ENCODE assay signal across 21 cellular contexts in the genomic region with DNA sequence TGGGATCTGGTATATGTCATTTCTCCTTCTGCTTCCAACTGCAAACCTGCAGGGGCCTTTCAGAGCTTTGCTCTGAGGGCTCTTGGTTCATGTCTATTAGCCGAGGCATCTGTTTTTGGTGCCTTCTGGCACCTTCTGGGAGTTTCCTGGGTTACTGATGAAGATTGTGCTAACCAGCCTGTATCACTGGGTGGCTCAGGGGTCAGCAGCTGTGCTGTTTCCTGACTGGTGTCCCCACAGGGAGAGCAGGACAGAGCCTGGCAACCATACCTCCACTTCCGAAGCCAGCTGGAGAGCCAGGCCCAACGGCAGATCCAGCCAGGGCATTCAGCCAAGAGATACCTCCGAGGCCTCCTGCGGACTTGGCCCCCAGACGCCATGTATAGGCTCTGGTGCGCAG. TPM values are rescaled to one million over a fixed set of nuclear protein-coding genes. Genes with fewer than 3 reads are reported as not detected.
"Had no signal": no experiment of that assay in that cellular context is flagged by ENCODE, and none has a peak within 500 bp of the region (broad histone marks: within the 10 kb centered on the region; RNA-seq: fewer than 3 reads in every experiment).

No MANE protein-coding gene starts in this region.

- ATAC-seq: activated CD8-positive, alpha-beta T cell treated with anti-CD3 and anti-CD28 coated beads for 36 hours; activated naive CD4-positive, alpha-beta T cell treated with anti-CD3 and anti-CD28 coated beads, Interleukin-2, amount 50 U/mL, for 72 hours; activated T-cell treated with anti-CD3 and anti-CD28 coated beads, Interleukin-2, amount 50 U/mL, for 4 hours; foreskin keratinocyte; pancreas had no signal

- H3K4me1 Mint-ChIP-seq: mesothelial cell of epicardium had no signal

- H3K4me3 Mint-ChIP-seq: activated B cell treated with CpG ODN at 0.5 μM for 24 hours; activated CD8-positive, alpha-beta T cell treated with anti-CD3 and anti-CD28 coated beads for 36 hours; activated T-cell treated with anti-CD3 and anti-CD28 coated beads, Interleukin-2, amount 50 U/mL, for 4 hours; mesothelial cell of epicardium; T-helper 2 cell treated with Interferon-gamma antibody and Interleukin-4, amounts not matched to agents 5 μg/mL and 100 μg/mL, for 36 hours had no signal

- H3K27ac ChIP-seq: foreskin keratinocyte, neural progenitor cell, pancreas had no signal

- H3K4me3 ChIP-seq: lung, neural progenitor cell, pancreas had no signal

- H3K4me2 ChIP-seq: neural progenitor cell had no signal

- H3K27me3 ChIP-seq: neural progenitor cell, pancreas had no signal

- H3K9me3 ChIP-seq: pancreas had no signal

- H3K27ac Mint-ChIP-seq: activated B cell treated with CpG ODN at 0.5 μM for 24 hours; activated CD8-positive, alpha-beta T cell treated with anti-CD3 and anti-CD28 coated beads for 36 hours; activated naive CD4-positive, alpha-beta T cell treated with anti-CD3 and anti-CD28 coated beads, Interleukin-2, amount 50 U/mL, for 72 hours; mesothelial cell of epicardium; T-helper 2 cell treated with Interferon-gamma antibody and Interleukin-4, amounts not matched to agents 5 μg/mL and 100 μg/mL, for 36 hours had no signal

- H2AFZ ChIP-seq: neural progenitor cell had no signal

- H3K4me1 ChIP-seq: foreskin keratinocyte, pancreas had no signal

- H3K9ac ChIP-seq: neural progenitor cell had no signal

- DNase-seq: activated B cell treated with CpG ODN at 0.5 μM for 24 hours; activated CD4-positive, alpha-beta T cell treated with anti-CD3 and anti-CD28 coated beads for 48 hours; activated CD8-positive, alpha-beta T cell treated with anti-CD3 and anti-CD28 coated beads for 36 hours; activated gamma-delta T cell; activated T-cell treated with anti-CD3 and anti-CD28 coated beads, Interleukin-2, amount 50 U/mL, for 4 hours; cortex of kidney; effector CD8-positive, alpha-beta T cell; foreskin keratinocyte; small intestine; stimulated activated CD4-positive, alpha-beta T cell treated with anti-CD3 and anti-CD28 coated beads, Interleukin-4, amount 100 ng/mL, for 24 hours; stimulated activated naive CD4-positive, alpha-beta T cell; trophoblast cell had no signal

- H3K9me3 Mint-ChIP-seq: activated B cell treated with CpG ODN at 0.5 μM for 24 hours; activated CD8-positive, alpha-beta T cell treated with anti-CD3 and anti-CD28 coated beads for 36 hours; activated naive CD4-positive, alpha-beta T cell treated with anti-CD3 and anti-CD28 coated beads, Interleukin-2, amount 50 U/mL, for 72 hours; activated T-cell treated with anti-CD3 and anti-CD28 coated beads, Interleukin-2, amount 50 U/mL, for 4 hours; mesothelial cell of epicardium; neural progenitor cell; T-helper 2 cell treated with Interferon-gamma antibody and Interleukin-4, amounts not matched to agents 5 μg/mL and 100 μg/mL, for 36 hours had no signal

- H3K36me3 Mint-ChIP-seq: activated naive CD4-positive, alpha-beta T cell treated with anti-CD3 and anti-CD28 coated beads, Interleukin-2, amount 50 U/mL, for 72 hours; mesothelial cell of epicardium; neural progenitor cell had no signal

- H3K36me3 ChIP-seq: neural progenitor cell, pancreas had no signal

RNA-seq across cellular contexts. Expression of a gene that starts 17.5 kb away (rescaled TPM):
- total RNA-seq: activated B cell treated with CpG ODN at 0.5 μM for 24 hours; activated CD8-positive, alpha-beta T cell treated with anti-CD3 and anti-CD28 coated beads for 36 hours; activated naive CD4-positive, alpha-beta T cell treated with anti-CD3 and anti-CD28 coated beads, Interleukin-2, amount 50 U/mL, for 72 hours; activated T-cell treated with anti-CD3 and anti-CD28 coated beads, Interleukin-2, amount 50 U/mL, for 4 hours; endothelial cell of umbilical vein; foreskin keratinocyte; myocyte; pancreas; renal cortical epithelial cell had no signal
- polyA plus RNA-seq: endothelial cell of umbilical vein, foreskin keratinocyte had no signal
